ENCODE assay signal across 19 cellular contexts in genomic region chr6:167957626-167958025, GRCh38. TPM values are rescaled to one million over a fixed set of nuclear protein-coding genes. Genes with fewer than 3 reads are reported as not detected.
"Had no signal": no experiment of that assay in that cellular context is flagged by ENCODE, and none has a peak within 500 bp of the region (broad histone marks: within the 10 kb centered on the region; RNA-seq: fewer than 3 reads in every experiment).

No MANE protein-coding gene starts in this region.

- H3K27me3 Mint-ChIP-seq: activated CD8-positive, alpha-beta T cell treated with anti-CD3 and anti-CD28 coated beads for 36 hours; central memory CD8-positive, alpha-beta T cell; T-cell; type B pancreatic cell had no signal

- DNase-seq: activated CD4-positive, alpha-beta T cell treated with anti-CD3 and anti-CD28 coated beads for 4 hours; activated CD8-positive, alpha-beta memory T cell treated with anti-CD3 and anti-CD28 coated beads, Interleukin-2, amount 50 U/mL, for 4 hours; activated CD8-positive, alpha-beta T cell treated with anti-CD3 and anti-CD28 coated beads for 36 hours; activated naive CD4-positive, alpha-beta T cell; cortex of kidney; effector CD8-positive, alpha-beta T cell; hypothalamus; stimulated activated CD4-positive, alpha-beta T cell treated with anti-CD3 and anti-CD28 coated beads, Interleukin-12 subunit alpha, Interleukin-12 subunit beta, amount 100 ng/mL, for 4 hours; stimulated activated naive CD4-positive, alpha-beta T cell; substantia nigra; T-cell; T1000 had no signal

- H3K27ac ChIP-seq: VCaP had no signal

- ATAC-seq: activated CD8-positive, alpha-beta T cell treated with anti-CD3 and anti-CD28 coated beads for 36 hours; T-cell had no signal

- H3K4me1 Mint-ChIP-seq: central memory CD8-positive, alpha-beta T cell; T-cell had no signal

- H3K4me3 Mint-ChIP-seq: activated CD8-positive, alpha-beta T cell treated with anti-CD3 and anti-CD28 coated beads for 36 hours; central memory CD8-positive, alpha-beta T cell; T-cell; type B pancreatic cell had no signal

- H3K27ac Mint-ChIP-seq: activated CD8-positive, alpha-beta T cell treated with anti-CD3 and anti-CD28 coated beads for 36 hours; T-cell; type B pancreatic cell had no signal

- H3K9me3 Mint-ChIP-seq: activated CD8-positive, alpha-beta T cell treated with anti-CD3 and anti-CD28 coated beads for 36 hours; central memory CD8-positive, alpha-beta T cell; T-cell; type B pancreatic cell had no signal

RNA-seq across cellular contexts. Expression of gene KIF25, which starts 39.8 kb away (rescaled TPM):
- total RNA-seq: activated CD8-positive, alpha-beta T cell treated with anti-CD3 and anti-CD28 coated beads for 36 hours; lung microvascular endothelial cell; osteoblast; pulmonary artery endothelial cell; T-cell had no signal
- polyA plus RNA-seq: neural cell had no signal
